ENCODE assay signal across 8 cellular contexts in genomic region chr3:13414040-13414729, GRCh38. TPM values are rescaled to one million over a fixed set of nuclear protein-coding genes. Genes with fewer than 3 reads are reported as not detected.
DNase-seq lines count a peak whose midpoint lies in the region; ATAC-seq and TF ChIP-seq lines count a peak whose summit lies in the region.

No MANE protein-coding gene starts in this region.

- no peak overlapping the region for H3K9ac ChIP-seq in IMR-90 (ENCODE audit: low read depth, low read length)

- H3K14ac ChIP-seq in IMR-90 (replicated peaks; ENCODE audit: low read depth, low read length) = no peak overlapping the region

- no peaks in the 10 kb centered on the region for H3K27me3 Mint-ChIP-seq in activated CD4-positive, alpha-beta T cell treated with anti-CD3 and anti-CD28 coated beads, Interleukin-2, amount 10 ng/mL, durations not matched to agents 7 days and 5 days

- no peak overlapping the region for H2BK15ac ChIP-seq in IMR-90 (ENCODE audit: low read depth, low read length)

- H3K4me1 Mint-ChIP-seq in activated CD4-positive, alpha-beta T cell treated with anti-CD3 and anti-CD28 coated beads, Interleukin-2, amount 10 ng/mL, durations not matched to agents 7 days and 5 days = peaks cover 59% of the 10 kb centered on the region

- peak overlapping the region; percentile 90 for H3K4me3 Mint-ChIP-seq in activated CD4-positive, alpha-beta T cell treated with anti-CD3 and anti-CD28 coated beads, Interleukin-2, amount 10 ng/mL, durations not matched to agents 7 days and 5 days

- no peak overlapping the region for H3K18ac ChIP-seq in IMR-90 (ENCODE audit: low read depth, low read length)

- TF ChIP-seq POLR2A in IMR-90 (IDR thresholded peaks at IDR 0.05; ENCODE audit: low read depth, low read length) = no peak
- no peak for TF ChIP-seq POLR2A in gastroesophageal sphincter (IDR thresholded peaks at IDR 0.05)

- CTCF ChIA-PET in IMR-90 (lab: Yijun Ruan, JAX) = no interaction called here
- CTCF ChIA-PET in activated CD4-positive, alpha-beta T cell treated with anti-CD3 and anti-CD28 coated beads, Interleukin-2, amount 10 ng/mL, durations not matched to agents 7 days and 5 days (lab: Charles Lee) = interaction anchor here (0.6 kb wide), 1 partner anchor 38 kb away, joined by 4 read pairs; no protein-coding TSS in a partner anchor

- H2BK5ac ChIP-seq in IMR-90 (ENCODE audit: low read depth, low read length, poor library complexity, severe bottlenecking) = no peak overlapping the region

- POLR2A ChIA-PET in IMR-90 (lab: Charles Lee; ENCODE audit: unreplicated experiment) = no interaction called here
- POLR2A ChIA-PET in activated CD4-positive, alpha-beta T cell treated with anti-CD3 and anti-CD28 coated beads, Interleukin-2, amount 10 ng/mL, durations not matched to agents 7 days and 5 days (lab: Charles Lee) = interaction anchor here (0.7 kb wide), 1 partner anchor 57 kb away, joined by 3 read pairs; no protein-coding TSS in a partner anchor

- H4K20me1 ChIP-seq in IMR-90 (ENCODE audit: insufficient read depth, low read length) = no peaks in the 10 kb centered on the region

- no peak overlapping the region for H3K23ac ChIP-seq in IMR-90 (ENCODE audit: low read depth, low read length)

- dilution Hi-C loops in IMR-90 (cut with HindIII; ENCODE audit: low sequenced_read_pairs, unreplicated experiment) = no loop called here

- intact Hi-C loops in IMR-90 (cut with micrococcal nuclease) = no loop called here

- H3K4me1 ChIP-seq in IMR-90 (ENCODE audit: control insufficient read depth, insufficient read depth, low read length) = no peaks in the 10 kb centered on the region
- peaks cover 0 to 12% (median 3%) of the 10 kb centered on the region in 3 donors for H3K4me1 ChIP-seq in gastroesophageal sphincter

- no peaks in the 10 kb centered on the region for H3K79me1 ChIP-seq in IMR-90 (ENCODE audit: low read depth in 1 of 2, low read length in 2 of 2)

- no peak for TF ChIP-seq CTCF in GM06990 (IDR thresholded peaks at IDR 0.05; ENCODE audit: insufficient read depth, low read length, poor library complexity, severe bottlenecking)
- TF ChIP-seq CTCF in IMR-90 (conservative IDR thresholded peaks at IDR 0.05; ENCODE audit: low read depth, low read length) = no peak
- TF ChIP-seq CTCF in gastroesophageal sphincter (IDR thresholded peaks at IDR 0.05) = no peak

- H3K4me3 ChIP-seq in GM06990 (replicated peaks; ENCODE audit: low read depth, low read length) (peak overlapping the region; percentile 31), IMR-90 (ENCODE audit: insufficient read depth, low read depth, low read length) (no peak overlapping the region), gastroesophageal sphincter (no peak overlapping the region)

- H3K9me3 Mint-ChIP-seq in activated CD4-positive, alpha-beta T cell treated with anti-CD3 and anti-CD28 coated beads, Interleukin-2, amount 10 ng/mL, durations not matched to agents 7 days and 5 days = no peaks in the 10 kb centered on the region

- BruUV-seq in IMR-90 (replicated peaks; lab: Mats Ljungman, UMichigan) = no TSS peak

- 42% methylated on average over 4 of the region's 14 CpGs; no CpG with 5 or more reads in 1 of the 2 experiments for WGBS in IMR-90 (ENCODE audit: extremely low coverage in 2 of 2, insufficient read length in 1 of 2), 2 experiments
- 79 to 90% methylated on average over 10 to 11 of the region's 14 CpGs for WGBS in gastroesophageal sphincter (ENCODE audit: low coverage in 1 of 2), 2 donors

- no peak overlapping the region for H2BK120ac ChIP-seq in IMR-90 (ENCODE audit: low read depth, low read length)

- H3K27ac ChIP-seq in IMR-90 (ENCODE audit: insufficient read depth, low read length) (no peak overlapping the region), gastroesophageal sphincter (peak overlapping the region in 1 of 4 donors; percentile 29)

- no peak overlapping the region for H2AK5ac ChIP-seq in IMR-90 (ENCODE audit: low read depth, low read length)

- H3K27me3 ChIP-seq in GM06990 (replicated peaks; ENCODE audit: control insufficient read depth, insufficient read depth, low read length) (no peaks in the 10 kb centered on the region), IMR-90 (ENCODE audit: control insufficient read depth, insufficient read depth, low read length) (peaks cover 21% of the 10 kb centered on the region), gastroesophageal sphincter (peaks cover under 1% of the 10 kb centered on the region)

- no peak overlapping the region for H3K4ac ChIP-seq in IMR-90 (ENCODE audit: low read depth, low read length)

- DNase-seq in GM06990 (ENCODE audit: extremely low read depth, insufficient read length) = peak; percentile 90
- DNase-seq in IMR-90 = no peak
- peak; percentile 78 for DNase-seq in activated CD4-positive, alpha-beta T cell treated with anti-CD3 and anti-CD28 coated beads, Interleukin-2, amount 10 ng/mL, durations not matched to agents 7 days and 5 days
- peak; percentile 27 to 35 (median 33) for DNase-seq in stimulated activated CD4-positive, alpha-beta T cell treated with anti-CD3 and anti-CD28 coated beads, TNF-alpha, amount 100 ng/mL, for 4 hours (ENCODE audit: low read depth in 3 of 3)
- no peak for DNase-seq in HCEC 1CT
- DNase-seq in NCI-H774 (lab: John Stamatoyannopoulos, UW) = no peak

- no peak overlapping the region for H3K56ac ChIP-seq in IMR-90 (ENCODE audit: extremely low read depth, insufficient read depth, low read length)

- peak overlapping the region; percentile 53 for H2AFZ ChIP-seq in IMR-90 (replicated peaks; ENCODE audit: low read length, poor library complexity)

- H3K27ac Mint-ChIP-seq in activated CD4-positive, alpha-beta T cell treated with anti-CD3 and anti-CD28 coated beads, Interleukin-2, amount 10 ng/mL, durations not matched to agents 7 days and 5 days = peak overlapping the region; percentile 94

- TF ChIP-seq RAD21 in IMR-90 (IDR thresholded peaks at IDR 0.05; ENCODE audit: low read length) = no peak

- ATAC-seq in GM21526 (IDR thresholded peaks at IDR 0.05; ENCODE audit: low FRiP score, unreplicated experiment) (peak; percentile 82), IMR-90 (ENCODE audit: low read depth) (no peak), gastroesophageal sphincter (peak; percentile 71)

- no peaks in the 10 kb centered on the region for H3K9me1 ChIP-seq in IMR-90 (ENCODE audit: insufficient read depth, low read length)

- H3K9me3 ChIP-seq in IMR-90 (ENCODE audit: control insufficient read depth, insufficient read depth, low read length) = no peaks in the 10 kb centered on the region
- no peaks in the 10 kb centered on the region for H3K9me3 ChIP-seq in gastroesophageal sphincter

- no peak for TF ChIP-seq EP300 in gastroesophageal sphincter (IDR thresholded peaks at IDR 0.05)

- in situ Hi-C loops in IMR-90 (cut with MboI; ENCODE audit: low sequenced_read_pairs) = no loop called here

- H4K8ac ChIP-seq in IMR-90 (ENCODE audit: low read depth in 2 of 2, low read length in 2 of 2) = no peak overlapping the region

- no peak overlapping the region for H3K4me2 ChIP-seq in IMR-90 (ENCODE audit: low read depth, low read length)

- no peak overlapping the region for H4K91ac ChIP-seq in IMR-90 (ENCODE audit: insufficient read depth, low read depth, low read length)

- H2AK9ac ChIP-seq in IMR-90 (replicated peaks; ENCODE audit: low read depth, low read length, poor library complexity) = no peak overlapping the region

- H3K36me3 Mint-ChIP-seq in activated CD4-positive, alpha-beta T cell treated with anti-CD3 and anti-CD28 coated beads, Interleukin-2, amount 10 ng/mL, durations not matched to agents 7 days and 5 days (ENCODE audit: low read depth) = peaks cover 48% of the 10 kb centered on the region

- H3K36me3 ChIP-seq in GM06990 (ENCODE audit: control insufficient read depth, insufficient read depth, low read length) = peaks cover 4% of the 10 kb centered on the region
- H3K36me3 ChIP-seq in IMR-90 (ENCODE audit: control insufficient read depth, insufficient read depth, low read length) = no peaks in the 10 kb centered on the region
- H3K36me3 ChIP-seq in gastroesophageal sphincter = no peaks in the 10 kb centered on the region

- no peak overlapping the region for H4K5ac ChIP-seq in IMR-90 (ENCODE audit: low read depth, low read length)

- no peak overlapping the region for H2BK20ac ChIP-seq in IMR-90 (ENCODE audit: low read depth, low read length)

TF ChIP-seq in IMR-90, 13 proteins besides CTCF, POLR2A, EP300 and RAD21:
- TF ChIP-seq SMC3 (IDR thresholded peaks at IDR 0.05; ENCODE audit: low read depth, low read length) (no peak), FOS (IDR thresholded peaks at IDR 0.05; ENCODE audit: low read depth, low read length) (no peak), MAFK (IDR thresholded peaks at IDR 0.05; ENCODE audit: low read depth, low read length) (no peak), RCOR1 (IDR thresholded peaks at IDR 0.05; ENCODE audit: insufficient replicate concordance, low read length) (no peak)

RNA-seq across cellular contexts. Expression of gene NUP210, which starts 5.9 kb away (rescaled TPM):
- total RNA-seq in IMR-90 (2012; rRNA removed) = under 0.01 TPM in 1 of 2 replicates, not detected in the other
- 0.03 and 0.04 TPM in 2 replicates for polyA plus RNA-seq in IMR-90 (2012; rRNA removed)
- 0.03 and 0.04 TPM in 2 replicates for polyA plus RNA-seq in IMR-90 (2012; cell fraction: cytosol; rRNA removed)
- polyA plus RNA-seq in IMR-90 (2012; cell fraction: nucleus; rRNA removed; ENCODE audit: low replicate concordance) = 0.03 and 0.17 TPM in 2 replicates
- 100 to 1,000 TPM; 196 to 204 TPM for total RNA-seq in activated CD4-positive, alpha-beta T cell treated with anti-CD3 and anti-CD28 coated beads, Interleukin-2, amount 10 ng/mL, durations not matched to agents 7 days and 5 days
- 1 to 10 TPM; 3.0 to 6.2 (median 4.5) TPM for total RNA-seq in gastroesophageal sphincter

Comparison
In these comparisons a context has a peak if more than half of its experiments do, and no peak if none do; other contexts are left out.
1. DNase-seq: peak in GM06990 (single experiment), activated CD4-positive, alpha-beta T cell treated with anti-CD3 and anti-CD28 coated beads, Interleukin-2, amount 10 ng/mL, durations not matched to agents 7 days and 5 days (single experiment) and stimulated activated CD4-positive, alpha-beta T cell treated with anti-CD3 and anti-CD28 coated beads, TNF-alpha, amount 100 ng/mL, for 4 hours (3 of 3); none in IMR-90 (single experiment), HCEC 1CT (single experiment) and NCI-H774 (single experiment).
2. RNA of gene NUP210, which starts 5.9 kb away (total RNA-seq): 196 to 204 TPM in activated CD4-positive, alpha-beta T cell treated with anti-CD3 and anti-CD28 coated beads, Interleukin-2, amount 10 ng/mL, durations not matched to agents 7 days and 5 days; 3.0 to 6.2 TPM in gastroesophageal sphincter and under 0.01 TPM in IMR-90; every median in the first group is over 10 times any median in the second.